ENCODE assay signal across 13 cellular contexts in the genomic region with DNA sequence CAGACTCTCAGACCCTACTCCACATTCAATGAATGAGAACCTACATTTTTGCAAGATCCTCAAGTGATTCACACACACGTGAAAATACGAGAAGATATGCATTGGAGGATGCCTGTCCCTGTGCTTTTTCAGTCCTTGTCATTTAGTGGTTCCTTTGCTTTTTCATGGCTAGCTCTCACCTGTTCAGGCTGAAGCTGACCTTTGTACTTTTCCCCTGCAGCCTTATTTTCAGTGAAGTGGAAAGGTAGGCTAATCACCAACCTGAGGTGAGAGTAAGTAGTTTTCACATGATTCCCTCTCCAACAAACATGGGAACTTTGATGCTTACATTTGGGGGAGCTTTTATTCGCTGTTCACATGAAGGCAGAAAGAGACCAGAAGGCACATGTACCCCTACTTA.
"Had no signal": no experiment of that assay in that cellular context is flagged by ENCODE, and none has a peak within 500 bp of the region (broad histone marks: within the 10 kb centered on the region; RNA-seq: fewer than 3 reads in every experiment).

No MANE protein-coding gene starts in this region.

- FAIRE-seq: astrocyte had no signal

- H3K9me3 ChIP-seq: esophagus muscularis mucosa, left ventricle myocardium inferior, spleen had no signal

- DNase-seq: activated CD4-positive, alpha-beta T cell treated with anti-CD3 and anti-CD28 coated beads, Interleukin-2, amount 50 U/mL, for 48 hours; activated CD4-positive, CD25-positive, alpha-beta regulatory T cell treated with anti-CD3 and anti-CD28 coated beads, Interleukin-2, amount 50 U/mL, for 72 hours; activated T-cell treated with anti-CD3 and anti-CD28 coated beads, Interleukin-2, amount 50 U/mL, for 48 hours; glutamatergic neuron; left ventricle myocardium inferior; mesendoderm; posterior cingulate gyrus; right cardiac atrium; spleen; stimulated activated CD4-positive, alpha-beta T cell treated with anti-CD3 and anti-CD28 coated beads, Interleukin-1b, Interleukin-23, amount 100 ng/mL, for 48 hours; stimulated activated naive CD4-positive, alpha-beta T cell treated with Interleukin-2 at 50 U/mL for 16 hours had no signal

- ATAC-seq: right cardiac atrium had no signal

- H3K27me3 ChIP-seq: esophagus muscularis mucosa, spleen had no signal

- H3K4me3 ChIP-seq: esophagus muscularis mucosa, left ventricle myocardium inferior, spleen had no signal
